In the genomic region with DNA sequence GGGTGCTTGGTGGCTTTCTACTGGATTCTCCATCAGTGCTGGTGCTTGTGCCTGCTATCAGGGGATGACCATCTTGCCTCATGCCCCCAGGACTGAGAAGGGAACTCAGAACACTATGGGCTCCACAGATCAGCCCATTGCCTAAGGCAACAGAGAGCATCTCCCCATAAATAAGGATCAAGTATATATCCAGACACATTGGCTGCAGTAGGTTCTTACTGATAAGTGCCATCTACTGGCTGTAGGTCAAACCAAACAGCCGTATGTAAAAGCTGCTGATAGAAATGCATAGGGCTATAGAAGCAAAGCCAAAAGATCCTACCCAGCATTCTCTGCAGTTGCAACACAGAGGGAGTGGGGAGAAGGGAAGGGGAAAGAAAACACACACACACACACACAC, we compare ENCODE assay signal across 8 cellular contexts.
DNase-seq lines count a peak whose midpoint lies in the region; ATAC-seq, FAIRE-seq and TF ChIP-seq lines count a peak whose summit lies in the region.

No MANE protein-coding gene starts in this region.

- intact Hi-C loops in GM12878 (cut with micrococcal nuclease; ENCODE audit: unreplicated experiment) (loop anchor here (1.0 kb wide), 1 partner anchor 40 kb away; no protein-coding TSS in a partner anchor), Calu3 (cut with micrococcal nuclease; ENCODE audit: unreplicated experiment) (loop anchor here (10.0 kb wide), 1 partner anchor 175 kb away; no protein-coding TSS in a partner anchor)

- TF ChIP-seq CTCF in GM12878 (IDR thresholded peaks at IDR 0.05 in 2 of 3, conservative IDR thresholded peaks at IDR 0.05 in 1 of 3; ENCODE audit: control insufficient read depth in 2 of 3, extremely low read depth in 1 of 3, insufficient read depth in 1 of 3, low read depth in 3 of 3, low read length in 3 of 3), result peak; percentile 35 to 57 (median 38); a peak in 4 of 6 replicates
- no peak for TF ChIP-seq CTCF in Calu3 (IDR thresholded peaks at IDR 0.05; ENCODE audit: unreplicated experiment)

- SMC1A ChIA-PET in GM12878 (lab: Charles Lee; ENCODE audit: uncharacterized antibody, unreplicated experiment), result interaction anchor here (0.6 to 6.8 kb wide), 18 partner anchors 10 to 295 kb away, joined by 3 to 73 read pairs (median 6); no protein-coding TSS in a partner anchor

- 0% methylated on average over 1 of the region's 1 CpG for WGBS in GM12878 (ENCODE audit: insufficient coverage, insufficient replicate concordance, low lambda C conversion rate, missing lambda C conversion rate)

- CTCF ChIA-PET in GM12878 (lab: Yijun Ruan, JAX), result interaction anchor here (0.6 to 7.1 kb wide), 21 partner anchors 9 to 294 kb away, joined by 3 to 183 read pairs (median 4); no protein-coding TSS in a partner anchor
- CTCF ChIA-PET in Calu3 (lab: Charles Lee), result interaction anchor here (0.6 kb wide), 1 partner anchor 9 kb away, joined by 3 read pairs; no protein-coding TSS in a partner anchor

- no peaks in the 10 kb centered on the region for H3K27me3 Mint-ChIP-seq in stimulated activated naive B cell treated with anti-CD40 and anti-IgM and Interleukin-4, amounts not matched to agents 10 μg/mL and 1 μg/mL and 100 μg/mL, for 72 hours
- H3K27me3 Mint-ChIP-seq in Calu3 (ENCODE audit: unreplicated experiment), result no peaks in the 10 kb centered on the region

- H3K4me1 ChIP-seq in GM12878 (ENCODE audit: control insufficient read depth, insufficient read depth, low read length), result no peaks in the 10 kb centered on the region

- POLR2A ChIA-PET in GM12878 (lab: Charles Lee), result no interaction called here

- peaks cover 28 to 69% of the 10 kb centered on the region in 2 donors for H3K36me3 Mint-ChIP-seq in stimulated activated naive B cell treated with anti-CD40 and anti-IgM and Interleukin-4, amounts not matched to agents 10 μg/mL and 1 μg/mL and 100 μg/mL, for 72 hours
- H3K36me3 Mint-ChIP-seq in Calu3 (ENCODE audit: insufficient read depth, unreplicated experiment), result no peaks in the 10 kb centered on the region

- H3K4me2 ChIP-seq in GM12878 (ENCODE audit: control insufficient read depth, insufficient read depth), result no peak overlapping the region

- peak; percentile 45 for DNase-seq in SIG-M5 treated with dmso at 0.1 percent for 504 hours (lab: John Stamatoyannopoulos, UW; ENCODE audit: unreplicated experiment)
- DNase-seq in SIG-M5 (lab: John Stamatoyannopoulos, UW), result no peak
- DNase-seq in GM12878 (ENCODE audit: low read depth, low spot score), result no peak
- DNase-seq in stimulated activated naive B cell treated with anti-CD40 and anti-IgM and Interleukin-4, amounts not matched to agents 10 μg/mL and 1 μg/mL and 100 μg/mL, for 72 hours, result no peak
- DNase-seq in SHP77 (lab: John Stamatoyannopoulos, UW), result no peak
- no peak for DNase-seq in NCI-H187 (lab: John Stamatoyannopoulos, UW)
- no peak for DNase-seq in Calu3

- H3K4me1 Mint-ChIP-seq in stimulated activated naive B cell treated with anti-CD40 and anti-IgM and Interleukin-4, amounts not matched to agents 10 μg/mL and 1 μg/mL and 100 μg/mL, for 72 hours, result peaks cover 40 to 77% of the 10 kb centered on the region in 2 donors
- peaks cover 9% of the 10 kb centered on the region for H3K4me1 Mint-ChIP-seq in Calu3 (ENCODE audit: low read depth, unreplicated experiment)

- peak; percentile 45; the same call in 1 of the 2 replicates for TF ChIP-seq RAD21 in GM12878 (IDR thresholded peaks at IDR 0.05; ENCODE audit: insufficient read depth, low read depth, low read length)

- no peak overlapping the region for H3K27ac ChIP-seq in GM12878 (ENCODE audit: control insufficient read depth, insufficient read depth)

- no peak overlapping the region for H3K9ac ChIP-seq in GM12878 (ENCODE audit: control insufficient read depth, insufficient read depth, low read length)

- H3K27me3 ChIP-seq in GM12878 (replicated peaks in 1 of 2; ENCODE audit: control insufficient read depth in 2 of 2, insufficient read depth in 2 of 2, low read length in 1 of 2), result no peaks in the 10 kb centered on the region

- H3K9me3 Mint-ChIP-seq in stimulated activated naive B cell treated with anti-CD40 and anti-IgM and Interleukin-4, amounts not matched to agents 10 μg/mL and 1 μg/mL and 100 μg/mL, for 72 hours, result peaks cover 1 to 7% of the 10 kb centered on the region in 2 donors
- no peaks in the 10 kb centered on the region for H3K9me3 Mint-ChIP-seq in Calu3 (ENCODE audit: low read depth, unreplicated experiment)

- H3K4me3 ChIP-seq in GM12878, result no peak overlapping the region

- no peak overlapping the region for H2AFZ ChIP-seq in GM12878 (ENCODE audit: control insufficient read depth, low read depth, low read length)

- H3K9me3 ChIP-seq in GM12878 (replicated peaks; ENCODE audit: control insufficient read depth, insufficient read depth, low read length), result no peaks in the 10 kb centered on the region

- no peak for TF ChIP-seq POLR2A in GM12878 (IDR thresholded peaks at IDR 0.05; ENCODE audit: low read depth, low read length)

- RAD21 ChIA-PET in GM12878 (lab: Charles Lee; ENCODE audit: unreplicated experiment), result interaction anchor here (0.6 to 2.7 kb wide), 13 partner anchors 24 to 294 kb away, joined by 3 to 47 read pairs (median 4); no protein-coding TSS in a partner anchor

- no peaks in the 10 kb centered on the region for H4K20me1 ChIP-seq in GM12878 (ENCODE audit: control insufficient read depth, insufficient read depth)

- peak; percentile 58 for ATAC-seq in HG03565 (IDR thresholded peaks at IDR 0.05; ENCODE audit: unreplicated experiment)
- ATAC-seq in GM12878, result peak; percentile 93
- ATAC-seq in stimulated activated naive B cell treated with anti-CD40 and anti-IgM and Interleukin-4, amounts not matched to agents 10 μg/mL and 1 μg/mL and 100 μg/mL, for 72 hours (replicated peaks), result peak; percentile 64 to 78

- peaks cover 0 to 6% of the 10 kb centered on the region in 2 experiments; a peak in 2 of 4 replicates for H3K36me3 ChIP-seq in GM12878 (ENCODE audit: control insufficient read depth in 2 of 2, insufficient read depth in 2 of 2, low read length in 1 of 2)

- BruUV-seq in GM12878 (replicated peaks; lab: Mats Ljungman, UMichigan) (no TSS peak), Calu3 (replicated peaks; lab: Mats Ljungman, UMichigan) (no TSS peak)

- H3K27ac Mint-ChIP-seq in stimulated activated naive B cell treated with anti-CD40 and anti-IgM and Interleukin-4, amounts not matched to agents 10 μg/mL and 1 μg/mL and 100 μg/mL, for 72 hours, result peak overlapping the region; percentile 51
- H3K27ac Mint-ChIP-seq in Calu3 (ENCODE audit: unreplicated experiment), result no peak overlapping the region

- no peaks in the 10 kb centered on the region for H3K79me2 ChIP-seq in GM12878 (ENCODE audit: control insufficient read depth, insufficient read depth, low read length)

- peak; percentile 7 for FAIRE-seq in GM12878 (lab: Jason Lieb, UNC)

- in situ Hi-C loops in GM12878 (cut with MboI), result no loop called here

- no peak overlapping the region for H3K4me3 Mint-ChIP-seq in stimulated activated naive B cell treated with anti-CD40 and anti-IgM and Interleukin-4, amounts not matched to agents 10 μg/mL and 1 μg/mL and 100 μg/mL, for 72 hours
- H3K4me3 Mint-ChIP-seq in Calu3 (ENCODE audit: low read depth, unreplicated experiment), result no peak overlapping the region

- TF ChIP-seq EP300 in GM12878 (IDR thresholded peaks at IDR 0.05; ENCODE audit: borderline replicate concordance in 1 of 2, control insufficient read depth in 1 of 2, low read depth in 2 of 2, low read length in 2 of 2), result no peak

TF ChIP-seq in GM12878, 131 proteins besides CTCF, POLR2A, EP300 and RAD21:
- peak; percentile 41; the same call in 1 of the 2 replicates for TF ChIP-seq SMC3 (IDR thresholded peaks at IDR 0.05; ENCODE audit: borderline replicate concordance, low read length)
- TF ChIP-seq MEF2A (IDR thresholded peaks at IDR 0.05; ENCODE audit: insufficient read depth, low read depth, low read length), result no peak
- peak; percentile 16; the same call in 1 of the 3 replicates for TF ChIP-seq POU2F2 (IDR thresholded peaks at IDR 0.05; ENCODE audit: borderline replicate concordance, low read depth, low read length)
